8 cellular contexts compared by ENCODE assay signal in the genomic region with DNA sequence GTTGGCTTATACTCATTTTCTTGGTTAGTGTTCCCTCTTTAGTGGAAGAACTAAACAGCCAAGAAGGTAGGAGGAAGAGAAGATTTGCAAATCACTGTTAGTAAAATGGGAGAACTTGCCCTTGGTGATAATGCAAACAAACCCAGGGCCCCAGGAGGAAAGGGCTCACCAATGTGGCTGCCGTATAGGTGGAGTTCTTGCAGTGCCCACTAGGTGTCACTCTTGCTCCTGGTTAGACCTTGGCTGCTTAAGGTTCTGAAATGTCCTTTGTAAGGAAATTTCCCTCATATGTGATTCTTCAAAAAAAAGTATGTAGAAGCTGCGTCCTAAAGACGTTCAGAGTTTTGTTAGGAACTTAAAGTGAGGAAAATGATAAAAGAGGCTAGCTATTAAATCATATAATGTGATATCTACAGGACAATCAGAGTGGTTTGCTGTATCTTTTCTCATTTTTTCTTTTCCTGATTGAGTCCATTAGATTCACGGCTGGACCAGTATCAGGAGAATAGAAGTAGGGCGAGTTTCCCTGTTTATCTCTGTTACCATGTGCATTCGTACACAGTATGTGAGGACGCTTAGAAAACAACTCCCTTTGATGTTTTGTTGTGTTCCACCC. TPM values are rescaled to one million over a fixed set of nuclear protein-coding genes. Genes with fewer than 3 reads are reported as not detected.
DNase-seq lines count a peak whose midpoint lies in the region; ATAC-seq and TF ChIP-seq lines count a peak whose summit lies in the region.

No MANE protein-coding gene starts in this region.

- peak; percentile 91 for ATAC-seq in GM19023 (IDR thresholded peaks at IDR 0.05; ENCODE audit: unreplicated experiment)
- ATAC-seq in HG03280 (IDR thresholded peaks at IDR 0.05; ENCODE audit: unreplicated experiment), result peak; percentile 80

- no peaks in the 10 kb centered on the region for H3K27me3 ChIP-seq in effector memory CD4-positive, alpha-beta T cell (replicated peaks; ENCODE audit: control insufficient read depth, insufficient read depth, low read length, poor library complexity, severe bottlenecking)

- peaks cover 51% of the 10 kb centered on the region for H3K36me3 Mint-ChIP-seq in activated CD4-positive, alpha-beta memory T cell treated with anti-CD3 and anti-CD28 coated beads, Interleukin-2, amount 10 ng/mL, durations not matched to agents 7 days and 5 days (ENCODE audit: low read depth)

- H3K27ac Mint-ChIP-seq in activated CD4-positive, alpha-beta memory T cell treated with anti-CD3 and anti-CD28 coated beads, Interleukin-2, amount 10 ng/mL, durations not matched to agents 7 days and 5 days, result no peak overlapping the region

- H3K36me3 ChIP-seq in effector memory CD4-positive, alpha-beta T cell (ENCODE audit: control insufficient read depth, insufficient read depth, low read length), result peaks cover 37% of the 10 kb centered on the region

- POLR2A ChIA-PET in activated CD4-positive, alpha-beta memory T cell treated with anti-CD3 and anti-CD28 coated beads, Interleukin-2, amount 10 ng/mL, durations not matched to agents 7 days and 5 days (lab: Charles Lee), result no interaction called here

- DNase-seq in NCI-H748 treated with DMSO at 0.1 percent for 48 hours (lab: John Stamatoyannopoulos, UW) (peak; percentile 40), midbrain (lab: John Stamatoyannopoulos, UW) (peak; percentile 73)
- peak; percentile 73 for DNase-seq in activated CD4-positive, alpha-beta memory T cell treated with anti-CD3 and anti-CD28 coated beads, Interleukin-2, amount 10 ng/mL, durations not matched to agents 7 days and 5 days
- DNase-seq in effector memory CD4-positive, alpha-beta T cell, result peak; percentile 10 to 47 (median 30)
- DNase-seq in stimulated activated CD8-positive, alpha-beta memory T cell treated with anti-CD3 and anti-CD28 coated beads, Interleukin-4, amount 100 ng/mL, for 48 hours, result peak; percentile 84

- no peaks in the 10 kb centered on the region for H3K27me3 Mint-ChIP-seq in activated CD4-positive, alpha-beta memory T cell treated with anti-CD3 and anti-CD28 coated beads, Interleukin-2, amount 10 ng/mL, durations not matched to agents 7 days and 5 days

- peaks cover 17% of the 10 kb centered on the region for H3K4me1 Mint-ChIP-seq in activated CD4-positive, alpha-beta memory T cell treated with anti-CD3 and anti-CD28 coated beads, Interleukin-2, amount 10 ng/mL, durations not matched to agents 7 days and 5 days

- H3K4me3 ChIP-seq in effector memory CD4-positive, alpha-beta T cell (ENCODE audit: insufficient read depth, low read depth, low read length, poor library complexity, severe bottlenecking), result no peak overlapping the region

- H3K9me3 Mint-ChIP-seq in activated CD4-positive, alpha-beta memory T cell treated with anti-CD3 and anti-CD28 coated beads, Interleukin-2, amount 10 ng/mL, durations not matched to agents 7 days and 5 days, result peaks cover 13% of the 10 kb centered on the region

- CTCF ChIA-PET in activated CD4-positive, alpha-beta memory T cell treated with anti-CD3 and anti-CD28 coated beads, Interleukin-2, amount 10 ng/mL, durations not matched to agents 7 days and 5 days (lab: Charles Lee), result interaction anchor here (0.9 to 1.6 kb wide), 10 partner anchors 9 to 157 kb away, joined by 3 to 15 read pairs (median 4); partner anchors contain the start of gene RPIA

- H3K27ac ChIP-seq in C4-2B, result no peak overlapping the region
- H3K27ac ChIP-seq in effector memory CD4-positive, alpha-beta T cell (ENCODE audit: insufficient read depth, low read length, poor library complexity, severe bottlenecking), result no peak overlapping the region

- TF ChIP-seq CTCF in C4-2B (conservative IDR thresholded peaks at IDR 0.05), result peak; percentile 93

- no peaks in the 10 kb centered on the region for H3K9me3 ChIP-seq in effector memory CD4-positive, alpha-beta T cell (ENCODE audit: control insufficient read depth, low read length)

- no peak overlapping the region for H3K4me3 Mint-ChIP-seq in activated CD4-positive, alpha-beta memory T cell treated with anti-CD3 and anti-CD28 coated beads, Interleukin-2, amount 10 ng/mL, durations not matched to agents 7 days and 5 days

- no peaks in the 10 kb centered on the region for H3K4me1 ChIP-seq in effector memory CD4-positive, alpha-beta T cell (ENCODE audit: control insufficient read depth, insufficient read depth, low read length, poor library complexity, severe bottlenecking)

RNA-seq across cellular contexts. Expression of gene RPIA, which starts 48.6 kb away (rescaled TPM):
- total RNA-seq in activated CD4-positive, alpha-beta memory T cell treated with anti-CD3 and anti-CD28 coated beads, Interleukin-2, amount 10 ng/mL, durations not matched to agents 7 days and 5 days, result 10 to 100 TPM; 27.9 to 30.1 TPM

Comparison
In these comparisons a context has a peak if more than half of its experiments do, and no peak if none do; other contexts are left out.
1. DNase-seq: peak in every context shown above with its lines; median percentile 84 in stimulated activated CD8-positive, alpha-beta memory T cell treated with anti-CD3 and anti-CD28 coated beads, Interleukin-4, amount 100 ng/mL, for 48 hours; 73 in activated CD4-positive, alpha-beta memory T cell treated with anti-CD3 and anti-CD28 coated beads, Interleukin-2, amount 10 ng/mL, durations not matched to agents 7 days and 5 days; 73 in midbrain; 40 in NCI-H748 treated with DMSO at 0.1 percent for 48 hours; 30 in effector memory CD4-positive, alpha-beta T cell.